14 cellular contexts compared by ENCODE assay signal in the genomic region with DNA sequence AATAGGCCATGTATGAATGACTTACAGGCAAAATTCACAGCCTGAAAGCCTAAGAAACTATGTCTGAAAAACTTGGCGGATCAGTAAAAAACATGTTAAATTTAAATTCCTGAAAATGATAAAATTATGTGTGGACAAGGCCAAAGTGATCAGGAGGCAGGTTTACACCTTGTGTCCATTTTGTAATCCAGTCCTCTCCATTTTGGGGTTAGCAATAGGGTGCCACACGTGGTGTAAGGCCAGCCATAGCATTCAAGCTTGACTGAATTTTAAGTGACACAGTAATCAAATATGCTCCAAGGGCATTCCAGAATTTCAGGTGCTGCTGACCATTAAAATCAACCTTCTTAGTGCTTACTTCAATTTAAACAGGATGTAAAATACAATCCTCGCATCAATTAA. TPM values are rescaled to one million over a fixed set of nuclear protein-coding genes. Genes with fewer than 3 reads are reported as not detected.
DNase-seq lines count a peak whose midpoint lies in the region; ATAC-seq, FAIRE-seq and TF ChIP-seq lines count a peak whose summit lies in the region.
"Had no signal": no experiment of that assay in that cellular context is flagged by ENCODE, and none has a peak within 500 bp of the region (broad histone marks: within the 10 kb centered on the region; RNA-seq: fewer than 3 reads in every experiment).

No MANE protein-coding gene starts in this region.

- peaks cover 26% of the 10 kb centered on the region for H3K4me1 Mint-ChIP-seq in activated T-cell treated with anti-CD3 and anti-CD28 coated beads, Interleukin-2, amount 50 U/mL, for 4 hours (ENCODE audit: low read depth)

- H2AFZ ChIP-seq in Loucy (ENCODE audit: low read length) (no peak overlapping the region; the same call in 1 of the 2 replicates), mesenchymal stem cell (ENCODE audit: low read depth, low read length) (no peak overlapping the region)
- H2AFZ ChIP-seq: PC-9 had no signal

- no peaks in the 10 kb centered on the region for H3K36me3 ChIP-seq in Loucy (ENCODE audit: insufficient read depth, low read length)
- no peaks in the 10 kb centered on the region for H3K36me3 ChIP-seq in breast epithelium
- H3K36me3 ChIP-seq in mesenchymal stem cell (ENCODE audit: control insufficient read depth in 1 of 2, insufficient read depth in 2 of 2, low read depth in 1 of 2, low read length in 2 of 2) = no peaks in the 10 kb centered on the region
- H3K36me3 ChIP-seq: HAP-1 had no signal

- no peak for TF ChIP-seq RAD21 in A549 (conservative IDR thresholded peaks at IDR 0.05 in 1 of 2, IDR thresholded peaks at IDR 0.05 in 1 of 2)

- H3K4me2 ChIP-seq in A549 (peak overlapping the region; percentile 79), Loucy (ENCODE audit: low read depth, low read length, poor library complexity, severe bottlenecking) (peak overlapping the region; percentile 78), mesenchymal stem cell (ENCODE audit: low read length, poor library complexity, severe bottlenecking) (peak overlapping the region; percentile 10)
- H3K4me2 ChIP-seq: PC-9 had no signal

- no peak for TF ChIP-seq EP300 in A549 (IDR thresholded peaks at IDR 0.05)

- no peak for ATAC-seq in A549
- no peak for ATAC-seq in activated T-cell treated with anti-CD3 and anti-CD28 coated beads, Interleukin-2, amount 50 U/mL, for 4 hours
- ATAC-seq in GM18511 (IDR thresholded peaks at IDR 0.05; ENCODE audit: unreplicated experiment) = no peak

- no peak overlapping the region for H4K8ac ChIP-seq in mesenchymal stem cell (ENCODE audit: low read length)

- H3K27ac ChIP-seq in A549 (no peak overlapping the region), breast epithelium (peak overlapping the region; percentile 40 to 45), mesenchymal stem cell (ENCODE audit: low read length, poor library complexity, severe bottlenecking) (no peak overlapping the region)
- H3K27ac ChIP-seq: PC-9 had no signal

- no peaks in the 10 kb centered on the region for H3K9me2 ChIP-seq in Loucy (replicated peaks; ENCODE audit: low read depth, low read length)

- no peaks in the 10 kb centered on the region for H3K36me3 Mint-ChIP-seq in activated T-cell treated with anti-CD3 and anti-CD28 coated beads, Interleukin-2, amount 50 U/mL, for 4 hours (ENCODE audit: insufficient read depth)
- H3K36me3 Mint-ChIP-seq: naive B cell had no signal

- POLR2A ChIA-PET in A549 (lab: Yijun Ruan, JAX) = interaction anchor here (3.8 kb wide), 1 partner anchor 62 kb away, joined by 87 read pairs; the partner anchor contains the start of gene SUPT4H1

- H3K79me1 ChIP-seq in mesenchymal stem cell (replicated peaks; ENCODE audit: low read length, poor library complexity, severe bottlenecking) = no peaks in the 10 kb centered on the region

- H3K4me1 ChIP-seq in A549 = peaks cover 46% of the 10 kb centered on the region; the same call in 2 of the 3 replicates
- peaks cover 71% of the 10 kb centered on the region for H3K4me1 ChIP-seq in Loucy (ENCODE audit: insufficient read depth, low read length, poor library complexity, severe bottlenecking)
- H3K4me1 ChIP-seq in breast epithelium = no peaks in the 10 kb centered on the region
- H3K4me1 ChIP-seq in mesenchymal stem cell (ENCODE audit: control insufficient read depth, insufficient read depth, low read depth, low read length) = no peaks in the 10 kb centered on the region

- H3F3A ChIP-seq in Loucy (ENCODE audit: low read depth) = no peaks in the 10 kb centered on the region

- TF ChIP-seq CTCF in A549 (IDR thresholded peaks at IDR 0.05) = no peak
- no peak for TF ChIP-seq CTCF in Loucy (conservative IDR thresholded peaks at IDR 0.05; ENCODE audit: low read length)
- TF ChIP-seq CTCF in breast epithelium (IDR thresholded peaks at IDR 0.05) = no peak

- H4K91ac ChIP-seq in mesenchymal stem cell (ENCODE audit: low read length) = no peak overlapping the region

- H3K9me3 Mint-ChIP-seq in activated T-cell treated with anti-CD3 and anti-CD28 coated beads, Interleukin-2, amount 50 U/mL, for 4 hours = no peaks in the 10 kb centered on the region
- H3K9me3 Mint-ChIP-seq: activated naive CD4-positive, alpha-beta T cell treated with anti-CD3 and anti-CD28 coated beads for 36 hours; naive B cell had no signal

- no peak for FAIRE-seq in A549 (lab: Jason Lieb, UNC)

- no peak overlapping the region for H2BK12ac ChIP-seq in mesenchymal stem cell (ENCODE audit: low read length in 2 of 2)

- H3K4me3 ChIP-seq in A549 = peak overlapping the region; percentile 9; the same call in 1 of the 3 replicates
- peak overlapping the region; percentile 77 for H3K4me3 ChIP-seq in Loucy (ENCODE audit: low read length, poor library complexity, severe bottlenecking)
- H3K4me3 ChIP-seq in breast epithelium = peak overlapping the region in 2 of 3 donors; percentile 49 to 59
- no peak overlapping the region for H3K4me3 ChIP-seq in mesenchymal stem cell (ENCODE audit: insufficient read depth in 1 of 2, low read depth in 1 of 2, low read length in 2 of 2)
- H3K4me3 ChIP-seq: HAP-1, PC-9 had no signal

- H4K20me1 ChIP-seq in Loucy (ENCODE audit: insufficient read depth, low read length, poor library complexity, severe bottlenecking) = no peaks in the 10 kb centered on the region

- no peak overlapping the region for H2BK15ac ChIP-seq in mesenchymal stem cell (ENCODE audit: low read depth, poor library complexity, severe bottlenecking)

- no peak overlapping the region for H3K23ac ChIP-seq in mesenchymal stem cell (ENCODE audit: low read length in 2 of 2)

- no peak for TF ChIP-seq POLR2A in A549 (IDR thresholded peaks at IDR 0.05; ENCODE audit: low read length)
- no peak for TF ChIP-seq POLR2A in breast epithelium (IDR thresholded peaks at IDR 0.05)

- H3K27me3 ChIP-seq in Loucy (ENCODE audit: insufficient read depth, low read length, poor library complexity, severe bottlenecking) (no peaks in the 10 kb centered on the region), breast epithelium (no peaks in the 10 kb centered on the region), mesenchymal stem cell (ENCODE audit: control insufficient read depth in 1 of 2, insufficient read depth in 1 of 2, low read length in 2 of 2) (peaks cover 0 to 4% of the 10 kb centered on the region in 2 experiments)

- peaks cover 80% of the 10 kb centered on the region for H3K79me2 ChIP-seq in Loucy (ENCODE audit: insufficient read depth, low read length)

- no peak overlapping the region for H2BK5ac ChIP-seq in mesenchymal stem cell (ENCODE audit: low read depth, low read length, poor library complexity, severe bottlenecking)

- H2BK120ac ChIP-seq in mesenchymal stem cell (ENCODE audit: low read depth, low read length) = no peak overlapping the region

- H3K4me3 Mint-ChIP-seq in activated T-cell treated with anti-CD3 and anti-CD28 coated beads, Interleukin-2, amount 50 U/mL, for 4 hours = no peak overlapping the region
- H3K4me3 Mint-ChIP-seq: activated naive CD4-positive, alpha-beta T cell treated with anti-CD3 and anti-CD28 coated beads for 36 hours; naive B cell had no signal

- no peak overlapping the region for H2AK5ac ChIP-seq in mesenchymal stem cell (ENCODE audit: low read length, severe bottlenecking)

- no peak overlapping the region for H3K14ac ChIP-seq in mesenchymal stem cell (ENCODE audit: low read length in 2 of 2)

- peak overlapping the region; percentile 76 for H3K9ac ChIP-seq in Loucy (ENCODE audit: low read depth, low read length, poor library complexity, severe bottlenecking)
- no peak overlapping the region for H3K9ac ChIP-seq in mesenchymal stem cell (ENCODE audit: low read length)

- H3K9me3 ChIP-seq in A549 = no peaks in the 10 kb centered on the region
- no peaks in the 10 kb centered on the region for H3K9me3 ChIP-seq in Loucy (ENCODE audit: insufficient read depth, low read depth, low read length)
- no peaks in the 10 kb centered on the region for H3K9me3 ChIP-seq in breast epithelium
- no peaks in the 10 kb centered on the region for H3K9me3 ChIP-seq in mesenchymal stem cell (ENCODE audit: control insufficient read depth, low read length)
- H3K9me3 ChIP-seq: HAP-1 had no signal

- no peak for DNase-seq in A549 (ENCODE audit: low read depth in 1 of 2, low spot score in 1 of 2)
- no peak for DNase-seq in breast epithelium (ENCODE audit: low spot score in 2 of 2)
- DNase-seq in mesenchymal stem cell = no peak
- DNase-seq in NCI-H2227 (lab: John Stamatoyannopoulos, UW; ENCODE audit: unreplicated experiment) = no peak
- DNase-seq in activated T-cell treated with anti-CD3 and anti-CD28 coated beads, Interleukin-2, amount 50 U/mL, for 4 hours = no peak
- no peak for DNase-seq in HCEC 1CT
- DNase-seq: activated CD4-positive, alpha-beta T cell treated with anti-CD3 and anti-CD28 coated beads, Interleukin-2, amount 50 U/mL, for 48 hours; activated naive CD4-positive, alpha-beta T cell treated with anti-CD3 and anti-CD28 coated beads for 36 hours; naive B cell; NCI-H2029 treated with DMSO at 0.1 percent for 48 hours had no signal

- intact Hi-C loops in breast epithelium (cut with DNase I; ENCODE audit: low total_unique reads) = no loop called here

- CTCF ChIA-PET in A549 (lab: Yijun Ruan, JAX) = interaction anchor here (0.8 to 9.9 kb wide), 9 partner anchors 11 to 165 kb away, joined by 3 to 232 read pairs (median 6); partner anchors contain the start of gene TSPOAP1

- H3K18ac ChIP-seq in mesenchymal stem cell (ENCODE audit: low read depth in 1 of 2, low read length in 2 of 2) = no peak overlapping the region

- 68% methylated on average over 3 of the region's 3 CpGs for WGBS in A549 (ENCODE audit: missing lambda C conversion rate)
- WGBS in mesenchymal stem cell = 60% methylated on average over 2 of the region's 3 CpGs

- H3K27me3 Mint-ChIP-seq in activated T-cell treated with anti-CD3 and anti-CD28 coated beads, Interleukin-2, amount 50 U/mL, for 4 hours (ENCODE audit: low read depth) = no peaks in the 10 kb centered on the region
- H3K27me3 Mint-ChIP-seq: naive B cell had no signal

- no peak overlapping the region for H3K4ac ChIP-seq in mesenchymal stem cell (ENCODE audit: low read depth in 1 of 2, low read length in 2 of 2)

RNA-seq across cellular contexts. Expression of gene RNF43, which starts 2.7 kb away (rescaled TPM):
- polyA plus RNA-seq in A549 (2011; rRNA removed) (6.3 and 6.6 TPM in 2 replicates), A549 (2017; fragmentation: RNase III; extraction: RNeasy Plus Mini Kit Qiagen cat#74134 plus additional on column Dnase treatment) (1.6 to 2.6 TPM (median 2.5 TPM) in 3 replicates)
- polyA plus RNA-seq in A549 (2012; cell fraction: cytosol; rRNA removed) = 0.82 and 0.83 TPM in 2 replicates
- 1.3 and 2.3 TPM in 2 replicates for polyA plus RNA-seq in A549 (2012; cell fraction: nucleus; rRNA removed)
- 2.8 and 3.2 TPM in 2 replicates for polyA minus RNA-seq in A549 (2011; rRNA and poly(A)+ RNA removed)
- 10 to 100 TPM in 1 of 3 donors, 1 to 10 TPM in 1, not detected in 1; 8.5 to 19.0 TPM for total RNA-seq in breast epithelium
- polyA plus RNA-seq in mesenchymal stem cell (2013, experiment 1 of 2) = 0.01 TPM
- polyA plus RNA-seq in mesenchymal stem cell (2013, experiment 2 of 2) = not detected
- total RNA-seq in activated T-cell treated with anti-CD3 and anti-CD28 coated beads, Interleukin-2, amount 50 U/mL, for 4 hours = under 1 TPM; 0.43 to 0.92 (median 0.73) TPM

Comparison
In these comparisons a context has a peak if more than half of its experiments do, and no peak if none do; other contexts are left out.
1. H3K27ac ChIP-seq: peak in breast epithelium (2 of 2); none in A549 (0 of 2) and mesenchymal stem cell (single experiment).
2. H3K4me2 ChIP-seq: peak in every context shown above with its lines; median percentile 79 in A549; 78 in Loucy; 10 in mesenchymal stem cell.
3. H3K4me3 ChIP-seq: peak in A549 (single experiment), Loucy (single experiment) and breast epithelium (2 of 3); none in mesenchymal stem cell (0 of 2).